In genomic region chr1:43530483-43531452, GRCh38 we compare ENCODE assay signal across 8 cellular contexts. TPM values are rescaled to one million over a fixed set of nuclear protein-coding genes. Genes with fewer than 3 reads are reported as not detected.
DNase-seq lines count a peak whose midpoint lies in the region; ATAC-seq, FAIRE-seq and TF ChIP-seq lines count a peak whose summit lies in the region.

Gene PTPRF (plus strand): TSS chr1:43530883. CDS start chr1:43545076, 14,193 bp downstream.

- DNase-seq in A549 (ENCODE audit: low read depth in 1 of 2, low spot score in 1 of 2) (peak; percentile 50 to 63), GM13977 (ENCODE audit: low spot score) (peak; percentile 70), NCI-H82 (lab: John Stamatoyannopoulos, UW) (peak; percentile 83), head of caudate nucleus (peak; percentile 28 to 89 (median 80)), nucleus accumbens (lab: John Stamatoyannopoulos, UW) (peak in 49 of 56 donors; percentile 24 to 86 (median 62)), KG1 (lab: John Stamatoyannopoulos, UW) (no peak)
- peak; percentile 38 for DNase-seq in activated naive CD8-positive, alpha-beta T cell treated with anti-CD3 and anti-CD28 coated beads, Interleukin-2, amount 50 U/mL, for 24 hours

- H3K9me3 ChIP-seq in A549, result no peaks in the 10 kb centered on the region

- WGBS in A549 (ENCODE audit: missing lambda C conversion rate), result 0% methylated on average over 5 of the region's 97 CpGs

- H3K27ac Mint-ChIP-seq in activated naive CD8-positive, alpha-beta T cell treated with anti-CD3 and anti-CD28 coated beads, Interleukin-2, amount 50 U/mL, for 24 hours, result peak within 1 kb of the TSS; percentile 82

- no peak for TF ChIP-seq EP300 in A549 (IDR thresholded peaks at IDR 0.05)

- POLR2A ChIA-PET in A549 (lab: Yijun Ruan, JAX), result interaction anchor here (1.1 to 1.3 kb wide), 2 partner anchors 119 to 173 kb away, joined by 4 to 8 read pairs; partner anchors contain the start of gene KDM4A

- H3K27ac ChIP-seq in A549, result peak within 1 kb of the TSS; percentile 83 to 100

- intact Hi-C loops in head of caudate nucleus (cut with DNase I), result loop anchor here (2.0 kb wide), 1 partner anchor 118 kb away; no protein-coding TSS in a partner anchor

- ATAC-seq in A549 (peak; percentile 39 to 57), HG03565 (IDR thresholded peaks at IDR 0.05; ENCODE audit: unreplicated experiment) (no peak)
- ATAC-seq in activated naive CD8-positive, alpha-beta T cell treated with anti-CD3 and anti-CD28 coated beads, Interleukin-2, amount 50 U/mL, for 24 hours, result no peak

- H3K36me3 Mint-ChIP-seq in activated naive CD8-positive, alpha-beta T cell treated with anti-CD3 and anti-CD28 coated beads, Interleukin-2, amount 50 U/mL, for 24 hours (ENCODE audit: low read depth), result no peaks in the 10 kb centered on the region

- H3K4me2 ChIP-seq in A549, result peak within 1 kb of the TSS; percentile 91

- peak within 1 kb of the TSS; percentile 65 for H3K4me3 ChIP-seq in A549

- peaks cover 22% of the 10 kb centered on the region for H3K4me1 Mint-ChIP-seq in activated naive CD8-positive, alpha-beta T cell treated with anti-CD3 and anti-CD28 coated beads, Interleukin-2, amount 50 U/mL, for 24 hours

- CTCF ChIA-PET in A549 (lab: Yijun Ruan, JAX), result interaction anchor here (1.0 to 1.6 kb wide), 12 partner anchors 10 to 404 kb away, joined by 3 to 7 read pairs (median 4); no protein-coding TSS in a partner anchor

- no peak for TF ChIP-seq CTCF in A549 (IDR thresholded peaks at IDR 0.05)
- no peak for TF ChIP-seq CTCF in GM13977 (IDR thresholded peaks at IDR 0.05; ENCODE audit: extremely low read depth, insufficient read depth, missing control alignments)

- no peak for TF ChIP-seq RAD21 in A549 (conservative IDR thresholded peaks at IDR 0.05 in 1 of 2, IDR thresholded peaks at IDR 0.05 in 1 of 2)

- H3K9me3 Mint-ChIP-seq in activated naive CD8-positive, alpha-beta T cell treated with anti-CD3 and anti-CD28 coated beads, Interleukin-2, amount 50 U/mL, for 24 hours, result no peaks in the 10 kb centered on the region

- no peak; the same call in 1 of the 2 replicates for TF ChIP-seq POLR2A in A549 (IDR thresholded peaks at IDR 0.05; ENCODE audit: low read length)

- FAIRE-seq in A549 (lab: Jason Lieb, UNC), result no peak

- peak within 1 kb of the TSS; percentile 84 for H3K4me3 Mint-ChIP-seq in activated naive CD8-positive, alpha-beta T cell treated with anti-CD3 and anti-CD28 coated beads, Interleukin-2, amount 50 U/mL, for 24 hours

- in situ Hi-C loops in GM13977 (cut with MboI; ENCODE audit: low pct_unique_long_range_greater_than_20kb, low sequenced_read_pairs, unreplicated experiment), result loop anchor here (25.0 kb wide), 2 partner anchors 407 to 507 kb away; partner anchors contain the start of genes ARTN, IPO13 and SLC6A9

- peaks cover 41% of the 10 kb centered on the region for H3K4me1 ChIP-seq in A549

- H3K27me3 Mint-ChIP-seq in activated naive CD8-positive, alpha-beta T cell treated with anti-CD3 and anti-CD28 coated beads, Interleukin-2, amount 50 U/mL, for 24 hours, result peaks cover 36% of the 10 kb centered on the region

TF ChIP-seq in A549, 52 proteins besides CTCF, POLR2A, EP300 and RAD21:
- no peak for TF ChIP-seq CEBPB (IDR thresholded peaks at IDR 0.05)
- TF ChIP-seq HOXA7 (CRISPR knock-in tag; IDR thresholded peaks at IDR 0.05), result no peak
- TF ChIP-seq PHF8 (IDR thresholded peaks at IDR 0.05; ENCODE audit: borderline replicate concordance, low read depth), result no peak
- peak in 1 of 2 experiments; percentile 54; a peak in 2 of 5 replicates for TF ChIP-seq JUN (IDR thresholded peaks at IDR 0.05)
- no peak for TF ChIP-seq REST (IDR thresholded peaks at IDR 0.05)

RNA-seq across cellular contexts. Expression of gene PTPRF, which starts in this region (rescaled TPM):
- polyA plus RNA-seq in A549 (2011; rRNA removed) (96.5 and 111 TPM in 2 replicates), A549 (2017; fragmentation: RNase III; extraction: RNeasy Plus Mini Kit Qiagen cat#74134 plus additional on column Dnase treatment) (68.3 to 75.4 TPM (median 68.5 TPM) in 3 replicates)
- 84.0 and 107 TPM in 2 replicates for polyA plus RNA-seq in A549 (2012; cell fraction: cytosol; rRNA removed)
- 211 and 261 TPM in 2 replicates for polyA plus RNA-seq in A549 (2012; cell fraction: nucleus; rRNA removed)
- 308 and 310 TPM in 2 replicates for polyA minus RNA-seq in A549 (2011; rRNA and poly(A)+ RNA removed)

Comparison
In these comparisons a context has a peak if more than half of its experiments do, and no peak if none do; other contexts are left out.
1. ATAC-seq: peak in A549 (2 of 2); none in activated naive CD8-positive, alpha-beta T cell treated with anti-CD3 and anti-CD28 coated beads, Interleukin-2, amount 50 U/mL, for 24 hours (single experiment) and HG03565 (single experiment).